In genomic region chr1:41902669-41903068, GRCh38 we compare ENCODE assay signal across 1 cellular context.
TF ChIP-seq lines count a peak whose summit lies in the region.

No MANE protein-coding gene starts in this region.

TF ChIP-seq in IMR-90, 13 proteins besides CTCF, POLR2A, EP300 and RAD21:
- TF ChIP-seq USF2 (IDR thresholded peaks at IDR 0.05; ENCODE audit: low read depth, low read length) = no peak
- TF ChIP-seq MAZ (IDR thresholded peaks at IDR 0.05; ENCODE audit: borderline replicate concordance, low read depth, low read length) = no peak
- TF ChIP-seq MAFK (IDR thresholded peaks at IDR 0.05; ENCODE audit: low read depth, low read length) = no peak
- TF ChIP-seq ELK1 (IDR thresholded peaks at IDR 0.05; ENCODE audit: borderline replicate concordance, low read depth, low read length) = no peak
- no peak for TF ChIP-seq BHLHE40 (IDR thresholded peaks at IDR 0.05; ENCODE audit: low read depth, low read length)
- TF ChIP-seq RFX5 (IDR thresholded peaks at IDR 0.05; ENCODE audit: low read depth, low read length) = no peak
- no peak for TF ChIP-seq CHD1 (IDR thresholded peaks at IDR 0.05; ENCODE audit: low read depth, low read length)
- TF ChIP-seq SMC3 (IDR thresholded peaks at IDR 0.05; ENCODE audit: low read depth, low read length) = no peak
- TF ChIP-seq NFE2L2 (IDR thresholded peaks at IDR 0.05; ENCODE audit: low read depth, low read length) = no peak
- TF ChIP-seq RCOR1 (IDR thresholded peaks at IDR 0.05; ENCODE audit: insufficient replicate concordance, low read length) = no peak
- no peak for TF ChIP-seq MXI1 (IDR thresholded peaks at IDR 0.05; ENCODE audit: borderline replicate concordance, low read depth, low read length)
- TF ChIP-seq FOS (IDR thresholded peaks at IDR 0.05; ENCODE audit: low read depth, low read length) = no peak
- no peak for TF ChIP-seq CEBPB (IDR thresholded peaks at IDR 0.05; ENCODE audit: low read depth, low read length)
